In the genomic region with DNA sequence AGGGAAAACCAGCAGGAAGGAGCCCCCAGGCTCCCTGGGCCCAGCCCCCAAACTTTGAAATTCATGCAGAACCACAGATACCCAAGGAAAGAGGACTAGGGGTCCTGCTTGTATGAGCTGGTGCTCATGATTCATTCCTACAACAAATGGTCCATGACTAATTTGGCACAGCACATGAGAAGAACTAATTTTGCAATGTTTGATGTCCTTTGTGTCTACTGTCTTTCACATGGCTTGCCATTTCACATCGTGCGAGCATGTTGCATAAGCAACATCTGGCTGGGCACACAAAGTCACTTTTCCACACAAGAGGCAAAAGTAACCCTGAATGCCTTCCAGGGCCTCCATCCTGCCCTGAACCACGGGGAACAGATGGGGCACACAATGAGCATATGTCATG, we compare ENCODE assay signal across 16 cellular contexts.
DNase-seq lines count a peak whose midpoint lies in the region; ATAC-seq lines count a peak whose summit lies in the region.
"Had no signal": no experiment of that assay in that cellular context is flagged by ENCODE, and none has a peak within 500 bp of the region (broad histone marks: within the 10 kb centered on the region; RNA-seq: fewer than 3 reads in every experiment).

No MANE protein-coding gene starts in this region.

- no peak overlapping the region for H3K4ac ChIP-seq in mesenchymal stem cell (ENCODE audit: low read depth in 1 of 2, low read length in 2 of 2)

- WGBS in mesenchymal stem cell: 85% methylated on average over 2 of the region's 3 CpGs

- peaks cover 2 to 8% (median 5%) of the 10 kb centered on the region in 3 donors for H3K27me3 Mint-ChIP-seq in immature natural killer cell (ENCODE audit: low read depth in 3 of 3)
- H3K27me3 Mint-ChIP-seq: activated naive CD4-positive, alpha-beta T cell treated with anti-CD3 and anti-CD28 coated beads, Interleukin-2, amount 50 U/mL, for 24 hours had no signal

- H3K4me3 ChIP-seq in mesenchymal stem cell (ENCODE audit: insufficient read depth in 1 of 2, low read depth in 1 of 2, low read length in 2 of 2): no peak overlapping the region
- H3K4me3 ChIP-seq: skin epidermis, vagina had no signal

- H3K9me3 ChIP-seq in mesenchymal stem cell (ENCODE audit: control insufficient read depth, low read length): no peaks in the 10 kb centered on the region
- H3K9me3 ChIP-seq: vagina had no signal

- H3K27ac ChIP-seq in epithelial cell of prostate (peak overlapping the region; percentile 21), mesenchymal stem cell (ENCODE audit: low read length, poor library complexity, severe bottlenecking) (no peak overlapping the region)
- H3K27ac ChIP-seq: vagina had no signal

- no peak overlapping the region for H2BK15ac ChIP-seq in mesenchymal stem cell (ENCODE audit: low read depth, poor library complexity, severe bottlenecking)

- H4K91ac ChIP-seq in mesenchymal stem cell (ENCODE audit: low read length): no peak overlapping the region

- peak overlapping the region; percentile 1 for H3K9ac ChIP-seq in mesenchymal stem cell (ENCODE audit: low read length)

- H2BK12ac ChIP-seq in mesenchymal stem cell (ENCODE audit: low read length in 2 of 2): no peak overlapping the region

- H3K9me3 Mint-ChIP-seq in immature natural killer cell: no peaks in the 10 kb centered on the region
- H3K9me3 Mint-ChIP-seq: activated naive CD4-positive, alpha-beta T cell treated with anti-CD3 and anti-CD28 coated beads, Interleukin-2, amount 50 U/mL, for 24 hours; T-helper 1 cell treated with Interleukin-12 subunit alpha and Interleukin-12 subunit beta and Interleukin-4 antibody, amounts not matched to agents 30 μg/mL and 1 μg/mL, for 36 hours had no signal

- peak; percentile 84 for DNase-seq in EH (ENCODE audit: low read depth)
- peak; percentile 30 to 88 for DNase-seq in NCI-H446 (lab: John Stamatoyannopoulos, UW)
- DNase-seq in epithelial cell of prostate (ENCODE audit: low read depth, low spot score): peak; percentile 49
- DNase-seq in mesenchymal stem cell: peak; percentile 60
- DNase-seq in COR-L47 (lab: John Stamatoyannopoulos, UW): no peak
- DNase-seq in left lobe of liver (ENCODE audit: low spot score): no peak
- no peak for DNase-seq in SKM-1 (lab: John Stamatoyannopoulos, UW; ENCODE audit: unreplicated experiment)
- DNase-seq in immature natural killer cell: no peak
- DNase-seq: activated CD4-positive, alpha-beta T cell treated with anti-CD3 and anti-CD28 coated beads, Interleukin-2, amount 50 U/mL, for 48 hours; effector CD4-positive, alpha-beta T cell; naive B cell; NCI-H526 had no signal

- H3K4me2 ChIP-seq in mesenchymal stem cell (ENCODE audit: low read length, poor library complexity, severe bottlenecking): no peak overlapping the region

- no peaks in the 10 kb centered on the region for H3K4me1 Mint-ChIP-seq in immature natural killer cell
- H3K4me1 Mint-ChIP-seq: activated naive CD4-positive, alpha-beta T cell treated with anti-CD3 and anti-CD28 coated beads, Interleukin-2, amount 50 U/mL, for 24 hours had no signal

- H3K79me1 ChIP-seq in mesenchymal stem cell (replicated peaks; ENCODE audit: low read length, poor library complexity, severe bottlenecking): no peaks in the 10 kb centered on the region

- peak overlapping the region in 1 of 2 experiments; percentile 59 for H3K18ac ChIP-seq in mesenchymal stem cell (ENCODE audit: low read depth in 1 of 2, low read length in 2 of 2)

- no peak overlapping the region for H3K23ac ChIP-seq in mesenchymal stem cell (ENCODE audit: low read length in 2 of 2)

- H2BK5ac ChIP-seq in mesenchymal stem cell (ENCODE audit: low read depth, low read length, poor library complexity, severe bottlenecking): no peak overlapping the region

- H3K27ac Mint-ChIP-seq in immature natural killer cell: no peak overlapping the region
- H3K27ac Mint-ChIP-seq: activated naive CD4-positive, alpha-beta T cell treated with anti-CD3 and anti-CD28 coated beads, Interleukin-2, amount 50 U/mL, for 24 hours; T-helper 1 cell treated with Interleukin-12 subunit alpha and Interleukin-12 subunit beta and Interleukin-4 antibody, amounts not matched to agents 30 μg/mL and 1 μg/mL, for 36 hours had no signal

- no peaks in the 10 kb centered on the region for H3K4me1 ChIP-seq in mesenchymal stem cell (ENCODE audit: control insufficient read depth, insufficient read depth, low read depth, low read length)

- no peak overlapping the region for H2AFZ ChIP-seq in mesenchymal stem cell (ENCODE audit: low read depth, low read length)

- no peak overlapping the region for H3K14ac ChIP-seq in mesenchymal stem cell (ENCODE audit: low read length in 2 of 2)

- no peak overlapping the region for H2BK120ac ChIP-seq in mesenchymal stem cell (ENCODE audit: low read depth, low read length)

- H2AK5ac ChIP-seq in mesenchymal stem cell (ENCODE audit: low read length, severe bottlenecking): no peak overlapping the region

- no peak for ATAC-seq in left lobe of liver

- H4K8ac ChIP-seq in mesenchymal stem cell (ENCODE audit: low read length): no peak overlapping the region

- H3K4me3 Mint-ChIP-seq in immature natural killer cell: no peak overlapping the region
- H3K4me3 Mint-ChIP-seq: activated naive CD4-positive, alpha-beta T cell treated with anti-CD3 and anti-CD28 coated beads, Interleukin-2, amount 50 U/mL, for 24 hours; naive B cell; T-helper 1 cell treated with Interleukin-12 subunit alpha and Interleukin-12 subunit beta and Interleukin-4 antibody, amounts not matched to agents 30 μg/mL and 1 μg/mL, for 36 hours had no signal

- peaks cover 0 to 12% of the 10 kb centered on the region in 2 experiments for H3K27me3 ChIP-seq in mesenchymal stem cell (ENCODE audit: control insufficient read depth in 1 of 2, insufficient read depth in 1 of 2, low read length in 2 of 2)
- H3K27me3 ChIP-seq: vagina had no signal

- H3K36me3 ChIP-seq in mesenchymal stem cell (ENCODE audit: control insufficient read depth in 1 of 2, insufficient read depth in 2 of 2, low read depth in 1 of 2, low read length in 2 of 2): no peaks in the 10 kb centered on the region
- H3K36me3 ChIP-seq: vagina had no signal

- H3K36me3 Mint-ChIP-seq in immature natural killer cell: no peaks in the 10 kb centered on the region
- H3K36me3 Mint-ChIP-seq: activated naive CD4-positive, alpha-beta T cell treated with anti-CD3 and anti-CD28 coated beads, Interleukin-2, amount 50 U/mL, for 24 hours had no signal

Comparison
In these comparisons a context has a peak if more than half of its experiments do, and no peak if none do; other contexts are left out.
1. DNase-seq: peak in EH (single experiment), NCI-H446 (2 of 2), epithelial cell of prostate (single experiment) and mesenchymal stem cell (single experiment); none in COR-L47 (single experiment), left lobe of liver (single experiment), SKM-1 (single experiment) and immature natural killer cell (0 of 3).